Comparison of ENCODE assay signal across 2 cellular contexts in genomic region chr15:35020974-35021373, GRCh38.
TF ChIP-seq lines count a peak whose summit lies in the region.

No MANE protein-coding gene starts in this region.

TF ChIP-seq in HCT116, 20 proteins besides CTCF, POLR2A, EP300 and RAD21 (continued from another document):
- TF ChIP-seq MAX (IDR thresholded peaks at IDR 0.05) (no peak), ELF1 (IDR thresholded peaks at IDR 0.05; ENCODE audit: borderline replicate concordance, low read depth) (no peak), EGR1 (IDR thresholded peaks at IDR 0.05; ENCODE audit: low read depth) (no peak), EZH2phosphoT487 (IDR thresholded peaks at IDR 0.05; ENCODE audit: borderline replicate concordance) (no peak), TCF7L2 (IDR thresholded peaks at IDR 0.05; ENCODE audit: borderline replicate concordance, extremely low read depth, insufficient read depth, insufficient read length) (no peak), FOSL1 (IDR thresholded peaks at IDR 0.05; ENCODE audit: low read depth) (no peak)

TF ChIP-seq in WTC11, 78 proteins besides CTCF, POLR2A, EP300 and RAD21 (continued from another document):
- TF ChIP-seq USF1 (CRISPR knock-in tag; IDR thresholded peaks at IDR 0.05) = no peak
- no peak for TF ChIP-seq FOXK1 (CRISPR knock-in tag; IDR thresholded peaks at IDR 0.05)
- TF ChIP-seq MYBL2 (CRISPR knock-in tag; IDR thresholded peaks at IDR 0.05) = no peak
- TF ChIP-seq AFF4 (CRISPR knock-in tag; IDR thresholded peaks at IDR 0.05; ENCODE audit: borderline replicate concordance) = no peak
- TF ChIP-seq KAT7 (CRISPR knock-in tag; IDR thresholded peaks at IDR 0.05; ENCODE audit: borderline replicate concordance) = no peak
- no peak for TF ChIP-seq ATF3 (CRISPR knock-in tag; conservative IDR thresholded peaks at IDR 0.05)
- no peak for TF ChIP-seq ZNF232 (CRISPR knock-in tag; IDR thresholded peaks at IDR 0.05)
- no peak for TF ChIP-seq HMGXB4 (CRISPR knock-in tag; IDR thresholded peaks at IDR 0.05)
- no peak for TF ChIP-seq GRHL2 (CRISPR knock-in tag; IDR thresholded peaks at IDR 0.05; ENCODE audit: insufficient replicate concordance, severe bottlenecking)
- TF ChIP-seq JUN (CRISPR knock-in tag; IDR thresholded peaks at IDR 0.05) = no peak
- TF ChIP-seq FOXP1 (CRISPR knock-in tag; IDR thresholded peaks at IDR 0.05; ENCODE audit: borderline replicate concordance) = no peak
- no peak for TF ChIP-seq ZNF671 (CRISPR knock-in tag; IDR thresholded peaks at IDR 0.05)
- TF ChIP-seq TP53 (CRISPR knock-in tag; IDR thresholded peaks at IDR 0.05) = no peak
- no peak for TF ChIP-seq ETV6 (CRISPR knock-in tag; IDR thresholded peaks at IDR 0.05)
